ENCODE assay signal across 12 cellular contexts in genomic region chr7:11082121-11082520, GRCh38.
"Had no signal": no experiment of that assay in that cellular context is flagged by ENCODE, and none has a peak within 500 bp of the region (broad histone marks: within the 10 kb centered on the region; RNA-seq: fewer than 3 reads in every experiment).

No MANE protein-coding gene starts in this region.

- H3K36me3 ChIP-seq: uterus had no signal

- H3K4me3 ChIP-seq: heart left ventricle, left lung, stomach, thoracic aorta, uterus had no signal

- H3K27ac ChIP-seq: heart left ventricle, left lung, parathyroid adenoma, stomach, thoracic aorta, uterus, VCaP had no signal

- H3K79me2 ChIP-seq: parathyroid adenoma had no signal

- DNase-seq: activated CD4-positive, alpha-beta T cell treated with anti-CD3 and anti-CD28 coated beads for 4 hours; amygdala; heart left ventricle; islet precursor cell; left lung; retina; stimulated activated CD4-positive, alpha-beta T cell treated with anti-CD3 and anti-CD28 coated beads, Interleukin-4, amount 100 ng/mL, for 4 hours; stomach; uterus had no signal

- ATAC-seq: heart left ventricle, left lung had no signal

- H3K4me1 ChIP-seq: heart left ventricle, left lung, parathyroid adenoma, stomach, uterus had no signal

- H3K9me3 ChIP-seq: left lung, thoracic aorta, uterus had no signal

- H3K9ac ChIP-seq: parathyroid adenoma had no signal

- H3K27me3 ChIP-seq: heart left ventricle, left lung, stomach, uterus had no signal

- H2AFZ ChIP-seq: parathyroid adenoma had no signal
